Comparison of ENCODE assay signal across 1 cellular context in genomic region chr2:149587220-149587949, GRCh38.
TF ChIP-seq lines count a peak whose summit lies in the region.

Gene MMADHC, minus strand, starts transcription at chr2:149587775. Its CDS starts 678 bp downstream, at chr2:149587097.

TF ChIP-seq in K562, 482 proteins besides CTCF, POLR2A, EP300 and RAD21 (continued from another document and continues in another):
- TF ChIP-seq ZNF444 (CRISPR knock-in tag; IDR thresholded peaks at IDR 0.05) (no peak), NFATC3 (IDR thresholded peaks at IDR 0.05) (peak; percentile 19; the same call in 1 of the 2 replicates), NCOA1 (IDR thresholded peaks at IDR 0.05; ENCODE audit: low read depth) (peak; percentile 72), ZNF695 (CRISPR knock-in tag; IDR thresholded peaks at IDR 0.05) (no peak), MNT (conservative IDR thresholded peaks at IDR 0.05) (peak in 1 of 2 experiments; percentile 41; a peak in 1 of 4 replicates), CBX1 (IDR thresholded peaks at IDR 0.05; ENCODE audit: low read depth) (peak; percentile 72; the same call in 1 of the 2 replicates), CBX8 (IDR thresholded peaks at IDR 0.05; ENCODE audit: borderline replicate concordance, extremely low read depth, low read depth, low read length, poor library complexity, severe bottlenecking) (no peak), ARNT (IDR thresholded peaks at IDR 0.05) (peak; percentile 24 to 35; a peak in 1 of 4 replicates), BCL6 (CRISPR knock-in tag; IDR thresholded peaks at IDR 0.05) (no peak), SMC3 (conservative IDR thresholded peaks at IDR 0.05; ENCODE audit: insufficient read depth, low read depth, low read length) (no peak), ZNF197 (CRISPR knock-in tag; IDR thresholded peaks at IDR 0.05; ENCODE audit: low read depth) (no peak), ZNF785 (CRISPR knock-in tag; IDR thresholded peaks at IDR 0.05) (no peak), NEUROD1 (IDR thresholded peaks at IDR 0.05; ENCODE audit: borderline replicate concordance, low read depth, low read length, partially characterized antibody) (peak; percentile 65), KLF16 (IDR thresholded peaks at IDR 0.05) (no peak), ZNF212 (CRISPR knock-in tag; IDR thresholded peaks at IDR 0.05) (no peak), FUS (optimal IDR thresholded peaks at IDR 0.05; ENCODE audit: low read depth, low read length) (no peak), TAL1 (IDR thresholded peaks at IDR 0.05) (no peak), E2F3 (CRISPR knock-in tag; IDR thresholded peaks at IDR 0.05) (no peak), TAF9B (IDR thresholded peaks at IDR 0.05; ENCODE audit: partially characterized antibody) (peak; percentile 98), ELK3 (CRISPR knock-in tag; IDR thresholded peaks at IDR 0.05) (no peak), SNAPC5 (CRISPR knock-in tag; IDR thresholded peaks at IDR 0.05) (no peak), CREB3L1 (IDR thresholded peaks at IDR 0.05; ENCODE audit: borderline replicate concordance, low read depth) (peak; percentile 92), ZNF398 (CRISPR knock-in tag; IDR thresholded peaks at IDR 0.05) (no peak), RB1 (IDR thresholded peaks at IDR 0.05; ENCODE audit: low read depth) (peak; percentile 10; the same call in 1 of the 2 replicates), RFX1 (IDR thresholded peaks at IDR 0.05) (no peak), ZNF274 (IDR thresholded peaks at IDR 0.05; ENCODE audit: borderline replicate concordance, low read depth, low read length) (no peak), USF2 (CRISPR knock-in tag; IDR thresholded peaks at IDR 0.05) (no peak), MAFF (IDR thresholded peaks at IDR 0.05; ENCODE audit: low read length) (no peak), ZBTB8A (IDR thresholded peaks at IDR 0.05; ENCODE audit: partially characterized antibody) (no peak), MLLT1 (IDR thresholded peaks at IDR 0.05) (peak; percentile 60 to 100; a peak in 3 of 4 replicates), FOXA1 (IDR thresholded peaks at IDR 0.05; ENCODE audit: borderline replicate concordance) (no peak), XRCC4 (IDR thresholded peaks at IDR 0.05; ENCODE audit: extremely low read depth, insufficient read depth, insufficient read length) (no peak), SIX5 (IDR thresholded peaks at IDR 0.05; ENCODE audit: borderline replicate concordance in 1 of 2, insufficient read depth in 1 of 2, low read depth in 1 of 2, low read length in 2 of 2) (no peak; a peak in 1 of 4 replicates), ZFPM2 (CRISPR knock-in tag; IDR thresholded peaks at IDR 0.05) (no peak), PML (IDR thresholded peaks at IDR 0.05; ENCODE audit: low read length) (peak; percentile 88), ARID3B (CRISPR knock-in tag; IDR thresholded peaks at IDR 0.05; ENCODE audit: borderline replicate concordance) (no peak), SRF (CRISPR knock-in tag; IDR thresholded peaks at IDR 0.05) (no peak), ZNF639 (CRISPR knock-in tag; conservative IDR thresholded peaks at IDR 0.05 in 1 of 2, IDR thresholded peaks at IDR 0.05 in 1 of 2) (peak in 1 of 2 experiments; percentile 72; a peak in 1 of 4 replicates), XRCC5 (IDR thresholded peaks at IDR 0.05; ENCODE audit: low read depth, low read length) (peak; percentile 88), KDM5B (IDR thresholded peaks at IDR 0.05; ENCODE audit: insufficient replicate concordance, low read depth, low read length) (peak; percentile 94), ZNF592 (IDR thresholded peaks at IDR 0.05) (no peak), CBFA2T2 (conservative IDR thresholded peaks at IDR 0.05) (no peak), NR4A1 (CRISPR knock-in tag; IDR thresholded peaks at IDR 0.05) (peak; percentile 58; the same call in 1 of the 2 replicates), NR4A1 (tag; IDR thresholded peaks at IDR 0.05) (peak; percentile 29; the same call in 1 of the 2 replicates), ZBTB34 (CRISPR knock-in tag; IDR thresholded peaks at IDR 0.05) (no peak), TCF15 (CRISPR knock-in tag; IDR thresholded peaks at IDR 0.05) (no peak), SUPT5H (IDR thresholded peaks at IDR 0.05) (peak; percentile 98)
